In the genomic region with DNA sequence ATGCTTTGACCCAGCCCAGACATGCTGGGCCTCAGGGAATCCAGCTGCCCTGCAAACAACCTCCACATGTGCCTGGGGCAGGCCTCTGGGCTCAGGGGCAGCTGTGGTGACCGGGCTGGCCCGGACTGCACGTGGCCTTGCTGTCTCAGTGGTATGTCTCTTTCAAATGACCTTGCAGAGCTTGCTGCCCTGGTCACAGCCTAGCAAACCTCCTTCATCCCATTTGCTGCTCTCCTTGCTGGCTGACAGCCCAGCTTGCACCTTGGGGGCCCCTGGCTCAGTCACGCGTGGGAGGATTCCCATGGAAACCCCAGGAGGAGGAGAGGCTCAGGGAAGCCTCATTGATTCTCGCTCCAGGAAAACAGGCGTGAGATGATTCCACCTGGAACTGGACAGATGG, we compare ENCODE assay signal across 18 cellular contexts. TPM values are rescaled to one million over a fixed set of nuclear protein-coding genes. Genes with fewer than 3 reads are reported as not detected.
DNase-seq lines count a peak whose midpoint lies in the region; ATAC-seq and TF ChIP-seq lines count a peak whose summit lies in the region.
"Had no signal": no experiment of that assay in that cellular context is flagged by ENCODE, and none has a peak within 500 bp of the region (broad histone marks: within the 10 kb centered on the region; RNA-seq: fewer than 3 reads in every experiment).

No MANE protein-coding gene starts in this region.

- H3K27me3 ChIP-seq in H9 (ENCODE audit: insufficient read depth, low read length), result peaks cover 5% of the 10 kb centered on the region; the same call in 1 of the 2 replicates
- peaks cover 0 to 30% (median 12%) of the 10 kb centered on the region in 7 donors for H3K27me3 ChIP-seq in heart right ventricle

- H3K4ac ChIP-seq in H9 (ENCODE audit: low read depth, low read length), result no peak overlapping the region

- no peaks in the 10 kb centered on the region for H3K4me1 ChIP-seq in H9 (ENCODE audit: insufficient read depth, low read length)
- H3K4me1 ChIP-seq in heart right ventricle, result peaks cover 4 to 37% (median 12%) of the 10 kb centered on the region in 9 donors
- H3K4me1 ChIP-seq: foreskin keratinocyte had no signal

- peaks cover 15% of the 10 kb centered on the region for H3K23me2 ChIP-seq in H9 (ENCODE audit: insufficient read length, low read depth, low read length, poor library complexity, severe bottlenecking)

- no peaks in the 10 kb centered on the region for H3K79me1 ChIP-seq in H9 (ENCODE audit: insufficient read depth, low read depth, low read length, poor library complexity, severe bottlenecking)

- no peak overlapping the region for H3K18ac ChIP-seq in H9 (ENCODE audit: insufficient read length, low read depth, low read length)

- H3K27me3 Mint-ChIP-seq in H9 (ENCODE audit: low read depth), result peaks cover 44% of the 10 kb centered on the region

- H3K36me3 Mint-ChIP-seq in H9 (ENCODE audit: insufficient read depth in 1 of 3, low read depth in 3 of 3), result peaks cover 0 to 17% (median 5%) of the 10 kb centered on the region in 3 experiments; a peak in 5 of 7 replicates
- H3K36me3 Mint-ChIP-seq: activated naive CD8-positive, alpha-beta T cell had no signal

- no peak overlapping the region for H3K56ac ChIP-seq in H9 (ENCODE audit: insufficient read length, low read depth, low read length)

- no peak overlapping the region for H2BK12ac ChIP-seq in H9 (ENCODE audit: insufficient read length, low read depth, low read length)

- ATAC-seq in heart right ventricle, result peak in 7 of 8 donors; percentile 9 to 53 (median 37)
- ATAC-seq: foreskin keratinocyte had no signal

- H2AFZ ChIP-seq in H9 (ENCODE audit: low read length), result no peak overlapping the region

- peak overlapping the region; percentile 40; the same call in 1 of the 2 replicates for H3K14ac ChIP-seq in H9 (ENCODE audit: insufficient read depth, low read length)

- H3K9me3 ChIP-seq in H9 (ENCODE audit: control insufficient read depth, low read depth, low read length) (no peaks in the 10 kb centered on the region), heart right ventricle (peaks cover 0 to 8% (median 0%) of the 10 kb centered on the region in 11 donors)
- H3K9me3 ChIP-seq: neutrophil, stomach had no signal

- no peak overlapping the region for H4K5ac ChIP-seq in H9 (ENCODE audit: insufficient read length, low read depth, low read length)

- H3K9me3 Mint-ChIP-seq in H9, result peaks cover 3 to 4% of the 10 kb centered on the region in 2 experiments; a peak in 4 of 5 replicates

- H4K8ac ChIP-seq in H9 (replicated peaks; ENCODE audit: insufficient read length, low read depth, low read length), result no peak overlapping the region

- no peak overlapping the region; a peak in 1 of 7 replicates for H3K27ac Mint-ChIP-seq in H9
- H3K27ac Mint-ChIP-seq: activated naive CD8-positive, alpha-beta T cell had no signal

- no peak overlapping the region for H2AK5ac ChIP-seq in H9 (ENCODE audit: insufficient read length, low read length)

- no peak overlapping the region for H2BK120ac ChIP-seq in H9 (ENCODE audit: low read depth, low read length, poor library complexity, severe bottlenecking)

- peaks cover 2% of the 10 kb centered on the region; the same call in 1 of the 2 replicates for H3K79me2 ChIP-seq in H9 (ENCODE audit: insufficient read depth, low read length)

- H3T11ph ChIP-seq in H9 (ENCODE audit: low read length), result no peak overlapping the region

- peaks cover 17% of the 10 kb centered on the region in 2 experiments for H3K4me1 Mint-ChIP-seq in H9

- H3K9ac ChIP-seq in H9 (ENCODE audit: extremely low read depth, insufficient read length, low read length), result no peak overlapping the region
- H3K9ac ChIP-seq: BLaER1 treated with 17β-estradiol and CSF1 and Interleukin-3, amounts not matched to agents 10 nM and 100 nM had no signal

- intact Hi-C loops in heart right ventricle (cut with DNase I), result loop anchor here in 1 of 10 donors (5.0 kb wide), 1 partner anchor 46 kb away; no protein-coding TSS in a partner anchor

- H3K27ac ChIP-seq in H9 (ENCODE audit: insufficient read length, low read depth, low read length) (no peak overlapping the region), heart right ventricle (no peak overlapping the region)
- H3K27ac ChIP-seq: BLaER1 treated with 17β-estradiol and CSF1 and Interleukin-3, amounts not matched to agents 10 nM and 100 nM; foreskin keratinocyte; neutrophil; stomach had no signal

- H3K23ac ChIP-seq in H9 (ENCODE audit: insufficient read length, low read depth, low read length), result no peak overlapping the region

- DNase-seq in H9, result no peak
- DNase-seq in NCI-H2171 (lab: John Stamatoyannopoulos, UW), result peak; percentile 82
- DNase-seq in heart right ventricle, result peak in 1 of 2 donors; percentile 25
- DNase-seq in retina, result peak; percentile 79
- DNase-seq in middle frontal gyrus (ENCODE audit: extremely low spot score, low spot score), result no peak
- DNase-seq in hepatic stellate cell (ENCODE audit: low spot score), result no peak
- no peak for DNase-seq in stimulated activated CD4-positive, alpha-beta T cell treated with anti-CD3 and anti-CD28 coated beads, Interleukin-4, amount 100 ng/mL, for 24 hours
- DNase-seq: activated CD4-positive, alpha-beta T cell treated with anti-CD3 and anti-CD28 coated beads for 4 hours; EL; foreskin keratinocyte; KG1; NCI-H1930; NK-92 treated with Interleukin-12 subunit alpha and Interleukin-12 subunit beta, amount 100 ng/mL, for 24 hours; stomach had no signal

- H3K4me3 ChIP-seq in heart right ventricle, result no peak overlapping the region
- H3K4me3 ChIP-seq: BLaER1 treated with 17β-estradiol and CSF1 and Interleukin-3, amounts not matched to agents 10 nM and 100 nM; stomach had no signal

- H3K4me3 Mint-ChIP-seq in H9, result no peak overlapping the region
- H3K4me3 Mint-ChIP-seq: activated naive CD8-positive, alpha-beta T cell had no signal

- no peak overlapping the region for H4K91ac ChIP-seq in H9 (ENCODE audit: insufficient read length, low read depth, low read length)

- WGBS in H9 (ENCODE audit: extremely low coverage, insufficient read length, low lambda C conversion rate), result no CpG with 5 or more reads among the region's 7 CpGs
- 61 to 65% methylated on average over 7 of the region's 7 CpGs for WGBS in heart right ventricle, 2 donors

- TF ChIP-seq CTCF in H9 (conservative IDR thresholded peaks at IDR 0.05), result no peak
- no peak for TF ChIP-seq CTCF in heart right ventricle (IDR thresholded peaks at IDR 0.05)

- no peaks in the 10 kb centered on the region for H4K20me1 ChIP-seq in H9 (ENCODE audit: control insufficient read depth, insufficient read depth, insufficient read length)

- H3K36me3 ChIP-seq in heart right ventricle, result no peaks in the 10 kb centered on the region
- H3K36me3 ChIP-seq: BLaER1 treated with 17β-estradiol and CSF1 and Interleukin-3, amounts not matched to agents 10 nM and 100 nM; neutrophil; stomach had no signal

- H2BK20ac ChIP-seq in H9 (ENCODE audit: low read depth, low read length, poor library complexity, severe bottlenecking), result no peak overlapping the region

- H3K4me2 ChIP-seq in H9 (ENCODE audit: insufficient read depth, insufficient read length, low read length), result no peak overlapping the region
- H3K4me2 ChIP-seq: BLaER1 treated with 17β-estradiol and CSF1 and Interleukin-3, amounts not matched to agents 10 nM and 100 nM had no signal

- H2BK15ac ChIP-seq in H9 (ENCODE audit: low read depth, low read length), result no peak overlapping the region

- no peak overlapping the region for H2BK5ac ChIP-seq in H9 (ENCODE audit: insufficient read length, low read length)

RNA-seq across cellular contexts. Expression of a gene that starts 5.6 kb away (rescaled TPM):
- total RNA-seq in H9 (2021) (6.0 and 6.2 TPM in 2 replicates), heart right ventricle (1 to 10 TPM; 2.1 to 8.7 (median 4.7) TPM)
- 1 to 10 TPM; 2.1 to 2.3 TPM for polyA plus RNA-seq in heart right ventricle
- total RNA-seq: foreskin keratinocyte; T-helper 2 cell treated with Interferon-gamma antibody and Interleukin-4, amounts not matched to agents 100 ng/mL and 5 ng/mL, for 36 hours had no signal

Comparison
In these comparisons a context has a peak if more than half of its experiments do, and no peak if none do; other contexts are left out.
1. DNase-seq: peak in NCI-H2171 (single experiment) and retina (single experiment); none in H9 (single experiment), middle frontal gyrus (single experiment), hepatic stellate cell (single experiment) and stimulated activated CD4-positive, alpha-beta T cell treated with anti-CD3 and anti-CD28 coated beads, Interleukin-4, amount 100 ng/mL, for 24 hours (single experiment).